ENCODE assay signal across 32 cellular contexts in genomic region chr9:136744747-136745146, GRCh38. TPM values are rescaled to one million over a fixed set of nuclear protein-coding genes. Genes with fewer than 3 reads are reported as not detected.
"Had no signal": no experiment of that assay in that cellular context is flagged by ENCODE, and none has a peak within 500 bp of the region (broad histone marks: within the 10 kb centered on the region; RNA-seq: fewer than 3 reads in every experiment).

No MANE protein-coding gene starts in this region.

- H3K27me3 ChIP-seq: testis had no signal

- H3K27ac ChIP-seq: colonic mucosa, lower lobe of right lung, neutrophil, psoas muscle, testis, upper lobe of right lung, vagina had no signal

- H3K4me3 ChIP-seq: colonic mucosa, psoas muscle had no signal

- DNase-seq: cerebellar nuclear complex; colonic mucosa; effector CD4-positive, alpha-beta T cell; endodermal cell; erythroblast; hypothalamus; kidney glomerular epithelial cell; lower lobe of right lung; mesendoderm; naive thymus-derived CD4-positive, alpha-beta T cell; nephron progenitor cell; retina; spleen; stimulated activated CD4-positive, alpha-beta T cell treated with anti-CD3 and anti-CD28 coated beads, Interleukin-15, amount 100 ng/mL, for 24 hours; stimulated activated CD4-positive, alpha-beta T cell treated with anti-CD3 and anti-CD28 coated beads, Interleukin-1b, Interleukin-23, amount 100 ng/mL, for 48 hours; stimulated activated CD4-positive, alpha-beta T cell treated with anti-CD3 and anti-CD28 coated beads, Interleukin-4, amount 100 ng/mL, for 4 hours; stimulated activated naive CD8-positive, alpha-beta T cell treated with anti-CD3 and anti-CD28 coated beads, Interleukin-15, Interleukin-2, amounts not matched to agents 100 U/mL and 50 U/mL, for 24 hours; testis; upper lobe of right lung had no signal

- H3K4me1 ChIP-seq: colonic mucosa, psoas muscle had no signal

- ATAC-seq: heart left ventricle; left lobe of liver; lower lobe of right lung; naive thymus-derived CD4-positive, alpha-beta T cell; psoas muscle; sciatic nerve; stimulated activated naive CD8-positive, alpha-beta T cell treated with anti-CD3 and anti-CD28 coated beads, Interleukin-15, Interleukin-2, amounts not matched to agents 100 U/mL and 50 U/mL, for 24 hours; upper lobe of right lung had no signal

- H3K9me3 ChIP-seq: colonic mucosa, heart left ventricle, lower lobe of right lung, neutrophil, psoas muscle, spleen, testis, tibial nerve, upper lobe of right lung, vagina had no signal

- H3K36me3 ChIP-seq: colonic mucosa, heart left ventricle, lower lobe of right lung, neutrophil, tibial nerve, upper lobe of right lung, vagina had no signal

RNA-seq across cellular contexts. Expression of gene LCN10, which starts 2.0 kb away (rescaled TPM):
- total RNA-seq: endothelial cell of umbilical vein, frontal cortex, glomerular endothelial cell, osteoblast had no signal

RNA-seq across cellular contexts. Expression of gene LCN6, which starts 3.6 kb away (rescaled TPM):
- total RNA-seq: dermis microvascular lymphatic vessel endothelial cell; endodermal cell; endothelial cell of umbilical vein; frontal cortex; glomerular endothelial cell; left lobe of liver; naive thymus-derived CD4-positive, alpha-beta T cell; osteoblast; skeletal muscle tissue had no signal

RNA-seq across cellular contexts. Expression of gene LCN8, which starts 13.3 kb away (rescaled TPM):
- total RNA-seq: colonic mucosa, dermis microvascular lymphatic vessel endothelial cell, endodermal cell, endothelial cell of umbilical vein, frontal cortex, glomerular endothelial cell, heart left ventricle, left lobe of liver, lower lobe of right lung, osteoblast, sciatic nerve, skeletal muscle tissue, testis, upper lobe of right lung, vagina had no signal

RNA-seq across cellular contexts. Expression of gene LCN15, which starts 19.6 kb away (rescaled TPM):
- total RNA-seq: endothelial cell of umbilical vein; frontal cortex; left lobe of liver; lower lobe of right lung; naive thymus-derived CD4-positive, alpha-beta T cell; osteoblast; sciatic nerve; skeletal muscle tissue; tibial nerve; upper lobe of right lung; vagina had no signal

RNA-seq across cellular contexts. Expression of gene DIPK1B, which starts 32.4 kb away (rescaled TPM):
- total RNA-seq: osteoblast had no signal
